Comparison of ENCODE assay signal across 8 cellular contexts in genomic region chr1:234599617-234600417, GRCh38. TPM values are rescaled to one million over a fixed set of nuclear protein-coding genes. Genes with fewer than 3 reads are reported as not detected.
DNase-seq lines count a peak whose midpoint lies in the region; ATAC-seq and TF ChIP-seq lines count a peak whose summit lies in the region.

No MANE protein-coding gene starts in this region.

- H3K4me3 Mint-ChIP-seq in stimulated activated effector memory CD8-positive, alpha-beta T cell treated with anti-CD3 and anti-CD28 coated beads, Interleukin-12 subunit alpha, Interleukin-12 subunit beta, amount 100 ng/mL, for 72 hours: peak overlapping the region; percentile 95

- H3F3A ChIP-seq in OCI-LY1 (ENCODE audit: insufficient read depth, low read length): peaks cover 26% of the 10 kb centered on the region

- H3K9ac ChIP-seq in OCI-LY1 (ENCODE audit: low read length): peak overlapping the region; percentile 63

- peak; percentile 95 for DNase-seq in D341Med (ENCODE audit: low spot score)
- DNase-seq in HT1080 (ENCODE audit: low read depth): peak; percentile 84
- peak; percentile 48 for DNase-seq in activated T-cell treated with anti-CD3 and anti-CD28 coated beads for 1 hour (ENCODE audit: low read depth)
- DNase-seq in epidermal melanocyte (ENCODE audit: insufficient read length, low spot score): peak; percentile 67
- peak; percentile 47 to 80 for DNase-seq in stimulated activated effector memory CD8-positive, alpha-beta T cell treated with anti-CD3 and anti-CD28 coated beads, Interleukin-12 subunit alpha, Interleukin-12 subunit beta, amount 100 ng/mL, for 72 hours (ENCODE audit: low spot score in 2 of 2)

- peaks cover 44% of the 10 kb centered on the region for H3K4me1 Mint-ChIP-seq in stimulated activated effector memory CD8-positive, alpha-beta T cell treated with anti-CD3 and anti-CD28 coated beads, Interleukin-12 subunit alpha, Interleukin-12 subunit beta, amount 100 ng/mL, for 72 hours

- H3K9me3 ChIP-seq in OCI-LY1 (ENCODE audit: low read length) (0 out of 2 replicates have a peak, but pooled peaks cover 3% of the 10 kb centered on the region), mononuclear cell (ENCODE audit: low read depth, low read length) (no peaks in the 10 kb centered on the region)

- H3K4me3 ChIP-seq in OCI-LY1 (ENCODE audit: low read depth, low read length, poor library complexity, severe bottlenecking) (peak overlapping the region; percentile 62), mononuclear cell (ENCODE audit: low read length) (peak overlapping the region; percentile 54)

- ATAC-seq in GM21381 (IDR thresholded peaks at IDR 0.05; ENCODE audit: unreplicated experiment): peak; percentile 69
- peak; percentile 82 for ATAC-seq in stimulated activated effector memory CD8-positive, alpha-beta T cell treated with anti-CD3 and anti-CD28 coated beads, Interleukin-12 subunit alpha, Interleukin-12 subunit beta, amount 100 ng/mL, for 72 hours

- H3K36me3 ChIP-seq in OCI-LY1 (ENCODE audit: insufficient read depth, low read length): peaks cover 3% of the 10 kb centered on the region; the same call in 1 of the 2 replicates

- peak overlapping the region; percentile 79 for H3K4me2 ChIP-seq in OCI-LY1 (ENCODE audit: low read length)

- peaks cover 63% of the 10 kb centered on the region for H3K4me1 ChIP-seq in OCI-LY1 (ENCODE audit: insufficient read depth, low read length, severe bottlenecking)
- H3K4me1 ChIP-seq in mononuclear cell (ENCODE audit: insufficient read depth, low read length): peaks cover 56% of the 10 kb centered on the region

- H3K27ac Mint-ChIP-seq in stimulated activated effector memory CD8-positive, alpha-beta T cell treated with anti-CD3 and anti-CD28 coated beads, Interleukin-12 subunit alpha, Interleukin-12 subunit beta, amount 100 ng/mL, for 72 hours: peak overlapping the region; percentile 82

- H3K79me2 ChIP-seq in OCI-LY1 (ENCODE audit: insufficient read depth, low read length): peaks cover 15% of the 10 kb centered on the region

- H4K20me1 ChIP-seq in OCI-LY1 (ENCODE audit: insufficient read depth, low read length): no peaks in the 10 kb centered on the region

- no peak overlapping the region for H2AFZ ChIP-seq in OCI-LY1 (ENCODE audit: low read length)

- no peaks in the 10 kb centered on the region for H3K9me2 ChIP-seq in OCI-LY1 (ENCODE audit: low read depth, low read length)

- peaks cover 32% of the 10 kb centered on the region for H3K36me3 Mint-ChIP-seq in stimulated activated effector memory CD8-positive, alpha-beta T cell treated with anti-CD3 and anti-CD28 coated beads, Interleukin-12 subunit alpha, Interleukin-12 subunit beta, amount 100 ng/mL, for 72 hours

- TF ChIP-seq CTCF in OCI-LY1 (IDR thresholded peaks at IDR 0.05; ENCODE audit: low read length): no peak

- H3K27me3 ChIP-seq in OCI-LY1 (ENCODE audit: insufficient read depth, low read length): no peaks in the 10 kb centered on the region
- H3K27me3 ChIP-seq in mononuclear cell (ENCODE audit: insufficient read depth, low read length): no peaks in the 10 kb centered on the region

- H3K9me3 Mint-ChIP-seq in stimulated activated effector memory CD8-positive, alpha-beta T cell treated with anti-CD3 and anti-CD28 coated beads, Interleukin-12 subunit alpha, Interleukin-12 subunit beta, amount 100 ng/mL, for 72 hours: no peaks in the 10 kb centered on the region

- H3K27ac ChIP-seq in OCI-LY1 (ENCODE audit: low read depth, low read length, poor library complexity, severe bottlenecking): peak overlapping the region; percentile 85

RNA-seq across cellular contexts. Expression of gene IRF2BP2, which starts 10.2 kb away (rescaled TPM):
- 47.8 and 69.6 TPM in 2 replicates for total RNA-seq in HT1080 (2014; rRNA removed; shearing (Covaris generic))
- polyA plus RNA-seq in HT1080 (2015; cell fraction: cytosol; rRNA removed): 68.2 and 68.8 TPM in 2 replicates
- 90.5 and 110 TPM in 2 replicates for polyA plus RNA-seq in HT1080 (2015; cell fraction: nucleus; rRNA removed)
- 465 TPM for total RNA-seq in mononuclear cell

Comparison
In these comparisons a context has a peak if more than half of its experiments do, and no peak if none do; other contexts are left out.
1. Peak in every context shown above with its lines: DNase-seq, ATAC-seq, H3K4me3 ChIP-seq and H3K27ac ChIP-seq.